In the genomic region with DNA sequence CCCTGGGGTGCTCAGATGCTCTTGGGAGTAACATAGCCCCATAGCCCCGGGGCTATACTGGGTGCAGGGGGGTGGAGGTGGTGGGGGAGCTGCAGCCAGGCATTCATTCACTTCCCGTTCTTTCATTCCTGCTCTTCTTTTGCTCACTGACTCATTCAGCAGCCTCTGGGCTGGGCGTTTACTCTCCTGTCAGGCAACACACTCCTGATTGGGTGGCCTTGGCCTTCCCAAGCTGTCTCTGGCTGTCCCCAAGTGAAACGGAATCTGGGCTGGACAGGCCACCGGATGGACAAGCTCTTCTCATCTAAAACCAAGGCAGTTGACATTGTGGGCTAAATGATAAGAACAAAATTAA, we compare ENCODE assay signal across 1 cellular context.
TF ChIP-seq lines count a peak whose summit lies in the region.

No MANE protein-coding gene starts in this region.

TF ChIP-seq in H1, 55 proteins besides CTCF, POLR2A, EP300 and RAD21:
- TF ChIP-seq, protein P1, sequence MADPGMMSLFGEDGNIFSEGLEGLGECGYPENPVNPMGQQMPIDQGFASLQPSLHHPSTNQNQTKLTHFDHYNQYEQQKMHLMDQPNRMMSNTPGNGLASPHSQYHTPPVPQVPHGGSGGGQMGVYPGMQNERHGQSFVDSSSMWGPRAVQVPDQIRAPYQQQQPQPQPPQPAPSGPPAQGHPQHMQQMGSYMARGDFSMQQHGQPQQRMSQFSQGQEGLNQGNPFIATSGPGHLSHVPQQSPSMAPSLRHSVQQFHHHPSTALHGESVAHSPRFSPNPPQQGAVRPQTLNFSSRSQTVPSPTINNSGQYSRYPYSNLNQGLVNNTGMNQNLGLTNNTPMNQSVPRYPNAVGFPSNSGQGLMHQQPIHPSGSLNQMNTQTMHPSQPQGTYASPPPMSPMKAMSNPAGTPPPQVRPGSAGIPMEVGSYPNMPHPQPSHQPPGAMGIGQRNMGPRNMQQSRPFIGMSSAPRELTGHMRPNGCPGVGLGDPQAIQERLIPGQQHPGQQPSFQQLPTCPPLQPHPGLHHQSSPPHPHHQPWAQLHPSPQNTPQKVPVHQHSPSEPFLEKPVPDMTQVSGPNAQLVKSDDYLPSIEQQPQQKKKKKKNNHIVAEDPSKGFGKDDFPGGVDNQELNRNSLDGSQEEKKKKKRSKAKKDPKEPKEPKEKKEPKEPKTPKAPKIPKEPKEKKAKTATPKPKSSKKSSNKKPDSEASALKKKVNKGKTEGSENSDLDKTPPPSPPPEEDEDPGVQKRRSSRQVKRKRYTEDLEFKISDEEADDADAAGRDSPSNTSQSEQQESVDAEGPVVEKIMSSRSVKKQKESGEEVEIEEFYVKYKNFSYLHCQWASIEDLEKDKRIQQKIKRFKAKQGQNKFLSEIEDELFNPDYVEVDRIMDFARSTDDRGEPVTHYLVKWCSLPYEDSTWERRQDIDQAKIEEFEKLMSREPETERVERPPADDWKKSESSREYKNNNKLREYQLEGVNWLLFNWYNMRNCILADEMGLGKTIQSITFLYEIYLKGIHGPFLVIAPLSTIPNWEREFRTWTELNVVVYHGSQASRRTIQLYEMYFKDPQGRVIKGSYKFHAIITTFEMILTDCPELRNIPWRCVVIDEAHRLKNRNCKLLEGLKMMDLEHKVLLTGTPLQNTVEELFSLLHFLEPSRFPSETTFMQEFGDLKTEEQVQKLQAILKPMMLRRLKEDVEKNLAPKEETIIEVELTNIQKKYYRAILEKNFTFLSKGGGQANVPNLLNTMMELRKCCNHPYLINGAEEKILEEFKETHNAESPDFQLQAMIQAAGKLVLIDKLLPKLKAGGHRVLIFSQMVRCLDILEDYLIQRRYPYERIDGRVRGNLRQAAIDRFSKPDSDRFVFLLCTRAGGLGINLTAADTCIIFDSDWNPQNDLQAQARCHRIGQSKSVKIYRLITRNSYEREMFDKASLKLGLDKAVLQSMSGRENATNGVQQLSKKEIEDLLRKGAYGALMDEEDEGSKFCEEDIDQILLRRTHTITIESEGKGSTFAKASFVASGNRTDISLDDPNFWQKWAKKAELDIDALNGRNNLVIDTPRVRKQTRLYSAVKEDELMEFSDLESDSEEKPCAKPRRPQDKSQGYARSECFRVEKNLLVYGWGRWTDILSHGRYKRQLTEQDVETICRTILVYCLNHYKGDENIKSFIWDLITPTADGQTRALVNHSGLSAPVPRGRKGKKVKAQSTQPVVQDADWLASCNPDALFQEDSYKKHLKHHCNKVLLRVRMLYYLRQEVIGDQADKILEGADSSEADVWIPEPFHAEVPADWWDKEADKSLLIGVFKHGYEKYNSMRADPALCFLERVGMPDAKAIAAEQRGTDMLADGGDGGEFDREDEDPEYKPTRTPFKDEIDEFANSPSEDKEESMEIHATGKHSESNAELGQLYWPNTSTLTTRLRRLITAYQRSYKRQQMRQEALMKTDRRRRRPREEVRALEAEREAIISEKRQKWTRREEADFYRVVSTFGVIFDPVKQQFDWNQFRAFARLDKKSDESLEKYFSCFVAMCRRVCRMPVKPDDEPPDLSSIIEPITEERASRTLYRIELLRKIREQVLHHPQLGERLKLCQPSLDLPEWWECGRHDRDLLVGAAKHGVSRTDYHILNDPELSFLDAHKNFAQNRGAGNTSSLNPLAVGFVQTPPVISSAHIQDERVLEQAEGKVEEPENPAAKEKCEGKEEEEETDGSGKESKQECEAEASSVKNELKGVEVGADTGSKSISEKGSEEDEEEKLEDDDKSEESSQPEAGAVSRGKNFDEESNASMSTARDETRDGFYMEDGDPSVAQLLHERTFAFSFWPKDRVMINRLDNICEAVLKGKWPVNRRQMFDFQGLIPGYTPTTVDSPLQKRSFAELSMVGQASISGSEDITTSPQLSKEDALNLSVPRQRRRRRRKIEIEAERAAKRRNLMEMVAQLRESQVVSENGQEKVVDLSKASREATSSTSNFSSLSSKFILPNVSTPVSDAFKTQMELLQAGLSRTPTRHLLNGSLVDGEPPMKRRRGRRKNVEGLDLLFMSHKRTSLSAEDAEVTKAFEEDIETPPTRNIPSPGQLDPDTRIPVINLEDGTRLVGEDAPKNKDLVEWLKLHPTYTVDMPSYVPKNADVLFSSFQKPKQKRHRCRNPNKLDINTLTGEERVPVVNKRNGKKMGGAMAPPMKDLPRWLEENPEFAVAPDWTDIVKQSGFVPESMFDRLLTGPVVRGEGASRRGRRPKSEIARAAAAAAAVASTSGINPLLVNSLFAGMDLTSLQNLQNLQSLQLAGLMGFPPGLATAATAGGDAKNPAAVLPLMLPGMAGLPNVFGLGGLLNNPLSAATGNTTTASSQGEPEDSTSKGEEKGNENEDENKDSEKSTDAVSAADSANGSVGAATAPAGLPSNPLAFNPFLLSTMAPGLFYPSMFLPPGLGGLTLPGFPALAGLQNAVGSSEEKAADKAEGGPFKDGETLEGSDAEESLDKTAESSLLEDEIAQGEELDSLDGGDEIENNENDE (IDR thresholded peaks at IDR 0.05; ENCODE audit: insufficient replicate concordance, low read length): no peak
- TF ChIP-seq CHD2 (IDR thresholded peaks at IDR 0.05; ENCODE audit: low read length) (no peak), RFX5 (IDR thresholded peaks at IDR 0.05; ENCODE audit: borderline replicate concordance, low read depth, low read length) (no peak), RNF2 (IDR thresholded peaks at IDR 0.05; ENCODE audit: borderline replicate concordance, low read depth, low read length, missing control alignments, poor library complexity, severe bottlenecking) (no peak), MAFK (IDR thresholded peaks at IDR 0.05; ENCODE audit: low read depth, low read length) (no peak), PHF8 (conservative IDR thresholded peaks at IDR 0.05; ENCODE audit: low read depth, low read length) (no peak), RBBP5 (IDR thresholded peaks at IDR 0.05; ENCODE audit: borderline replicate concordance, low read depth, low read length) (no peak)
